17 cellular contexts compared by ENCODE assay signal in genomic region chr18:14907420-14907819, GRCh38.
DNase-seq lines count a peak whose midpoint lies in the region; ATAC-seq and TF ChIP-seq lines count a peak whose summit lies in the region.
"Had no signal": no experiment of that assay in that cellular context is flagged by ENCODE, and none has a peak within 500 bp of the region (broad histone marks: within the 10 kb centered on the region; RNA-seq: fewer than 3 reads in every experiment).

No MANE protein-coding gene starts in this region.

- H3K27ac ChIP-seq in esophagus muscularis mucosa (replicated peaks in 1 of 4) (no peak overlapping the region), spleen (no peak overlapping the region), vagina (no peak overlapping the region), trophoblast cell (ENCODE audit: low read depth, low read length) (no peak overlapping the region)
- H3K27ac ChIP-seq: GM23248 had no signal

- H3K4me2 ChIP-seq in trophoblast cell (ENCODE audit: low read length): no peak overlapping the region

- H3K9ac ChIP-seq in trophoblast cell (ENCODE audit: low read length): no peak overlapping the region
- H3K9ac ChIP-seq: GM23248 had no signal

- TF ChIP-seq EP300 in esophagus muscularis mucosa (IDR thresholded peaks at IDR 0.05): no peak

- ATAC-seq in GM18511 (IDR thresholded peaks at IDR 0.05; ENCODE audit: unreplicated experiment) (no peak), esophagus mucosa (no peak)
- ATAC-seq: GM12878 had no signal

- no peak overlapping the region for H2AK5ac ChIP-seq in trophoblast cell (ENCODE audit: low read length)

- H3K4me1 ChIP-seq in esophagus muscularis mucosa (no peaks in the 10 kb centered on the region), spleen (no peaks in the 10 kb centered on the region), vagina (no peaks in the 10 kb centered on the region), trophoblast cell (ENCODE audit: control insufficient read depth in 1 of 2, insufficient read depth in 2 of 2, low read length in 2 of 2) (no peaks in the 10 kb centered on the region)

- no peak overlapping the region for H2BK12ac ChIP-seq in trophoblast cell (ENCODE audit: low read length)

- DNase-seq in esophagus muscularis mucosa (ENCODE audit: extremely low spot score): peak; percentile 39
- peak; percentile 49 for DNase-seq in spleen
- DNase-seq in vagina (ENCODE audit: extremely low spot score in 2 of 2): peak; percentile 58 to 72
- DNase-seq in trophoblast cell: no peak
- DNase-seq: C1 segment of cervical spinal cord; Calu3; CD4-positive, alpha-beta memory T cell; COR-L47; DMS153; EL; GDM1; GM23248; H7; HCEC 1CT had no signal

- H3K79me1 ChIP-seq in trophoblast cell (ENCODE audit: low read length): no peaks in the 10 kb centered on the region

- H3K36me3 ChIP-seq in esophagus muscularis mucosa: no peaks in the 10 kb centered on the region
- no peaks in the 10 kb centered on the region for H3K36me3 ChIP-seq in spleen
- no peaks in the 10 kb centered on the region for H3K36me3 ChIP-seq in vagina
- H3K36me3 ChIP-seq in trophoblast cell (ENCODE audit: control insufficient read depth in 1 of 2, insufficient read depth in 2 of 2, low read length in 2 of 2): no peaks in the 10 kb centered on the region

- H4K91ac ChIP-seq in trophoblast cell (ENCODE audit: low read depth, low read length): no peak overlapping the region

- no peak overlapping the region for H3K14ac ChIP-seq in trophoblast cell (ENCODE audit: low read length)

- H4K8ac ChIP-seq in trophoblast cell (ENCODE audit: low read depth, low read length): no peak overlapping the region

- 81% methylated on average over 7 of the region's 9 CpGs for WGBS in esophagus muscularis mucosa
- WGBS in spleen, 5 donors: 73 to 85% (median 77%) methylated on average over 9 of the region's 9 CpGs
- WGBS in trophoblast cell (ENCODE audit: extremely low coverage, insufficient coverage, insufficient read length): no CpG with 5 or more reads among the region's 9 CpGs

- H3K4me3 ChIP-seq in esophagus muscularis mucosa (no peak overlapping the region), spleen (no peak overlapping the region), vagina (no peak overlapping the region), trophoblast cell (ENCODE audit: low read depth, low read length) (no peak overlapping the region)
- H3K4me3 ChIP-seq: GM12878, GM23248 had no signal

- TF ChIP-seq CTCF in esophagus muscularis mucosa (IDR thresholded peaks at IDR 0.05): no peak
- no peak for TF ChIP-seq CTCF in spleen (IDR thresholded peaks at IDR 0.05 in 8 of 11, conservative IDR thresholded peaks at IDR 0.05 in 3 of 11)
- no peak for TF ChIP-seq CTCF in vagina (IDR thresholded peaks at IDR 0.05)

- no peaks in the 10 kb centered on the region for H3K79me2 ChIP-seq in trophoblast cell (ENCODE audit: control insufficient read depth, insufficient read depth, low read length, poor library complexity)

- no peaks in the 10 kb centered on the region for H3K27me3 ChIP-seq in esophagus muscularis mucosa
- no peaks in the 10 kb centered on the region for H3K27me3 ChIP-seq in spleen (replicated peaks in 1 of 7)
- no peaks in the 10 kb centered on the region for H3K27me3 ChIP-seq in vagina
- no peaks in the 10 kb centered on the region for H3K27me3 ChIP-seq in trophoblast cell (ENCODE audit: insufficient read depth, low read length)

- no peak overlapping the region for H3K23ac ChIP-seq in trophoblast cell (ENCODE audit: low read length)

- H3K18ac ChIP-seq in trophoblast cell (ENCODE audit: low read length): no peak overlapping the region

- no peak overlapping the region for H4K12ac ChIP-seq in trophoblast cell (ENCODE audit: low read depth, low read length)

- H2BK5ac ChIP-seq in trophoblast cell (ENCODE audit: low read depth, low read length, poor library complexity): no peak overlapping the region

- no peak overlapping the region for H2BK120ac ChIP-seq in trophoblast cell (ENCODE audit: insufficient read depth, low read length, poor library complexity)

- no peak overlapping the region for H3K4ac ChIP-seq in trophoblast cell (ENCODE audit: low read depth, low read length)

- intact Hi-C loops in esophagus muscularis mucosa (cut with DNase I) (no loop called here), spleen (cut with DNase I; ENCODE audit: low total_unique reads) (no loop called here), vagina (cut with DNase I) (no loop called here)

- TF ChIP-seq POLR2A in esophagus muscularis mucosa (IDR thresholded peaks at IDR 0.05; ENCODE audit: low read depth): no peak
- no peak for TF ChIP-seq POLR2A in spleen (IDR thresholded peaks at IDR 0.05)
- no peak for TF ChIP-seq POLR2A in vagina (IDR thresholded peaks at IDR 0.05)

- H2AFZ ChIP-seq in trophoblast cell (ENCODE audit: insufficient read depth, low read length, poor library complexity): no peak overlapping the region
- H2AFZ ChIP-seq: GM23248 had no signal

- H3K9me3 ChIP-seq in esophagus muscularis mucosa (no peaks in the 10 kb centered on the region), spleen (peaks cover 0 to 10% (median 0%) of the 10 kb centered on the region in 8 donors), vagina (no peaks in the 10 kb centered on the region), trophoblast cell (ENCODE audit: insufficient read depth, low read depth, low read length) (peaks cover 15% of the 10 kb centered on the region)

Comparison
In these comparisons a context has a peak if more than half of its experiments do, and no peak if none do; other contexts are left out.
1. DNase-seq: peak in esophagus muscularis mucosa (single experiment), spleen (single experiment) and vagina (2 of 2); none in trophoblast cell (0 of 2).